In genomic region chr2:169732583-169733358, GRCh38 we compare ENCODE assay signal across 8 cellular contexts. TPM values are rescaled to one million over a fixed set of nuclear protein-coding genes. Genes with fewer than 3 reads are reported as not detected.
DNase-seq lines count a peak whose midpoint lies in the region; ATAC-seq lines count a peak whose summit lies in the region.

No MANE protein-coding gene starts in this region.

- peak overlapping the region; percentile 38 for H3K27ac ChIP-seq in temporal lobe (ENCODE audit: low read depth, low read length)

- H3K27me3 Mint-ChIP-seq in activated T-cell treated with anti-CD3 and anti-CD28 coated beads, Interleukin-2, amount 50 U/mL, for 4 hours (ENCODE audit: low read depth), result peaks cover 33% of the 10 kb centered on the region
- H3K27me3 Mint-ChIP-seq in activated naive CD8-positive, alpha-beta T cell, result peaks cover 8% of the 10 kb centered on the region
- peaks cover 9 to 14% (median 9%) of the 10 kb centered on the region in 3 donors for H3K27me3 Mint-ChIP-seq in immature natural killer cell (ENCODE audit: low read depth in 3 of 3)

- peak overlapping the region; percentile 87 for H3K4me3 Mint-ChIP-seq in activated T-cell treated with anti-CD3 and anti-CD28 coated beads, Interleukin-2, amount 50 U/mL, for 4 hours
- H3K4me3 Mint-ChIP-seq in activated naive CD8-positive, alpha-beta T cell, result peak overlapping the region; percentile 92
- peak overlapping the region; percentile 87 to 89 (median 88) for H3K4me3 Mint-ChIP-seq in immature natural killer cell

- ATAC-seq in activated T-cell treated with anti-CD3 and anti-CD28 coated beads, Interleukin-2, amount 50 U/mL, for 4 hours, result no peak

- H3K27ac Mint-ChIP-seq in activated naive CD8-positive, alpha-beta T cell, result no peak overlapping the region
- H3K27ac Mint-ChIP-seq in immature natural killer cell, result peak overlapping the region in 2 of 6 donors; percentile 27 to 83

- H3K9me3 Mint-ChIP-seq in activated T-cell treated with anti-CD3 and anti-CD28 coated beads, Interleukin-2, amount 50 U/mL, for 4 hours, result no peaks in the 10 kb centered on the region
- H3K9me3 Mint-ChIP-seq in activated naive CD8-positive, alpha-beta T cell (ENCODE audit: low read depth), result no peaks in the 10 kb centered on the region
- H3K9me3 Mint-ChIP-seq in immature natural killer cell, result no peaks in the 10 kb centered on the region

- H3K36me3 Mint-ChIP-seq in activated T-cell treated with anti-CD3 and anti-CD28 coated beads, Interleukin-2, amount 50 U/mL, for 4 hours (ENCODE audit: insufficient read depth), result no peaks in the 10 kb centered on the region
- H3K36me3 Mint-ChIP-seq in activated naive CD8-positive, alpha-beta T cell, result peaks cover 3% of the 10 kb centered on the region
- no peaks in the 10 kb centered on the region for H3K36me3 Mint-ChIP-seq in immature natural killer cell

- peaks cover 11% of the 10 kb centered on the region for H3K4me1 Mint-ChIP-seq in activated T-cell treated with anti-CD3 and anti-CD28 coated beads, Interleukin-2, amount 50 U/mL, for 4 hours (ENCODE audit: low read depth)
- H3K4me1 Mint-ChIP-seq in activated naive CD8-positive, alpha-beta T cell (ENCODE audit: low read depth), result peaks cover 11% of the 10 kb centered on the region
- peaks cover 14 to 24% of the 10 kb centered on the region in 2 donors for H3K4me1 Mint-ChIP-seq in immature natural killer cell

- DNase-seq in activated T-cell treated with anti-CD3 and anti-CD28 coated beads, Interleukin-2, amount 50 U/mL, for 4 hours, result no peak
- DNase-seq in activated T-cell treated with anti-CD3 and anti-CD28 coated beads for 4 hours (no peak), immature natural killer cell (peak; percentile 24 to 27 (median 27)), NCI-H226 (no peak), inferior parietal cortex (ENCODE audit: extremely low spot score) (no peak), NCI-H2029 (lab: John Stamatoyannopoulos, UW) (no peak)

RNA-seq across cellular contexts. Expression of gene KLHL23, which starts 0.9 kb away (rescaled TPM):
- 1 to 10 TPM; 3.7 to 4.5 (median 4.3) TPM for total RNA-seq in activated T-cell treated with anti-CD3 and anti-CD28 coated beads, Interleukin-2, amount 50 U/mL, for 4 hours
- polyA plus RNA-seq in immature natural killer cell, result 1 to 10 TPM; 1.3 to 2.6 (median 2.5) TPM
- total RNA-seq in temporal lobe, result 114 TPM

RNA-seq across cellular contexts. Expression of gene PHOSPHO2, which starts 38.5 kb away (rescaled TPM):
- 1 to 10 TPM; 2.7 to 4.6 (median 3.5) TPM for total RNA-seq in activated T-cell treated with anti-CD3 and anti-CD28 coated beads, Interleukin-2, amount 50 U/mL, for 4 hours
- 1 to 10 TPM; 2.5 to 4.5 (median 2.7) TPM for polyA plus RNA-seq in immature natural killer cell
- 15.5 TPM for total RNA-seq in temporal lobe

RNA-seq across cellular contexts. Expression of gene CFAP210, which starts 38.6 kb away (rescaled TPM):
- total RNA-seq in activated T-cell treated with anti-CD3 and anti-CD28 coated beads, Interleukin-2, amount 50 U/mL, for 4 hours, result under 1 TPM in 2 of 3 donors, not detected in 1; 0.08 to 0.43 TPM
- polyA plus RNA-seq in immature natural killer cell, result not detected
- 0.74 TPM for total RNA-seq in temporal lobe

Comparison
In these comparisons a context has a peak if more than half of its experiments do, and no peak if none do; other contexts are left out.
1. DNase-seq: peak in immature natural killer cell (3 of 3); none in activated T-cell treated with anti-CD3 and anti-CD28 coated beads, Interleukin-2, amount 50 U/mL, for 4 hours (single experiment), activated T-cell treated with anti-CD3 and anti-CD28 coated beads for 4 hours (single experiment), NCI-H226 (single experiment), inferior parietal cortex (single experiment) and NCI-H2029 (single experiment).
2. RNA of gene KLHL23, which starts 0.9 kb away (total RNA-seq): 114 TPM in temporal lobe (single experiment); 3.7 to 4.5 TPM in activated T-cell treated with anti-CD3 and anti-CD28 coated beads, Interleukin-2, amount 50 U/mL, for 4 hours; every median in the first group is over 10 times any median in the second.
3. Peak in every context shown above with its lines, with median percentiles within 50 percentile points of each other: H3K4me3 Mint-ChIP-seq.